In the genomic region with DNA sequence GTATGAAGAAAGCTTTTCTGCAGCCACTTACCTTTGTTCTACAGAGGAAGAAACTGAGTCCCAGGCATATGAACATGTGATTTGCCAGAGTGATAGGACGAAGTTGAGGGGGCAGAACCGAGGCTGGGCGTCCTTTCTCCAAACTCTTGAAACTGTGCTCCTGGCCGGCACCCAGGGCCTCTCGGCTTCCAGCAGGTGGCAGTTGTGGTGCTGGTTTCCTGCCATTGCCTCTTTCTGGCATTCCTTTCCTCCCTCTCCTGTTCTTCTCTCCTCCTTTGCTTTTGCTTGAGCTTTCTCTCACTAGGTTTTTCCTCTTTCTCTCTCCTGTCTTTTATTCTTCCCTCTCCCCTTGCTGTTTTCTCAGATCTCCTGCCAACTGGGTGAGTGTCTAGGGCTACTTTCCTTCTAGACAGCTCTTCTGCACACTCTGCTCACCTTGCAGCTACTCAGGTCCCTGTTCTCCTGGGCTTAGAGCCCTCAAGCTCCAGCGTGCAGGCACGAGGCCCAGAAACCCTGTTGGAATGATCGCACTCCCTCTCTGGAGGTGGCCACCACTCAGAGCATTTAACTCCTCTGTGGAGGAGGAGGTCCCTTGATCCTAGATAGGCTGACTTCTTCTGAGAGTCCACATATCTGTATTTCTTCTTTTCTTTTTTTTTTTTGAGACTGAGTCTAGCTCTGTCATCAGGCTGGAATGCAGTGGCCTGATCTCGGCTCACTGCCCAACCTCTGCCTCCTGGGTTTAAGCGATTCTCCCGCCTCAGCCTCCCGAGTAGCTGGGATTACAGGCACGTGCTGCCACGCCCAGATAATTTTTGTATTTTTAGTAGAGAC, we compare ENCODE assay signal across 9 cellular contexts. TPM values are rescaled to one million over a fixed set of nuclear protein-coding genes. Genes with fewer than 3 reads are reported as not detected.
DNase-seq lines count a peak whose midpoint lies in the region; ATAC-seq and TF ChIP-seq lines count a peak whose summit lies in the region.
"Had no signal": no experiment of that assay in that cellular context is flagged by ENCODE, and none has a peak within 500 bp of the region (broad histone marks: within the 10 kb centered on the region; RNA-seq: fewer than 3 reads in every experiment).

No MANE protein-coding gene starts in this region.

- DNase-seq in Karpas-422 (peak; percentile 53), cardiac fibroblast (ENCODE audit: low read depth in 2 of 2) (peak; percentile 55 to 81), right lobe of liver (peak in 1 of 3 donors; percentile 62), uterus (peak in 1 of 2 donors; percentile 46), activated gamma-delta T cell treated with Interleukin-2 at 50 U/mL for 16 hours (no peak), SK-N-DZ (ENCODE audit: low spot score) (no peak)

- peaks cover 88% of the 10 kb centered on the region for H3K79me2 ChIP-seq in Karpas-422 (ENCODE audit: low read length)

- 51% methylated on average over 12 of the region's 14 CpGs for WGBS in right lobe of liver (ENCODE audit: insufficient coverage, low coverage, low lambda C conversion rate, missing lambda C conversion rate)

- TF ChIP-seq POLR2A in right lobe of liver (IDR thresholded peaks at IDR 0.05) (no peak), uterus (IDR thresholded peaks at IDR 0.05) (no peak)

- peak; percentile 71 for TF ChIP-seq CTCF in cardiac fibroblast (IDR thresholded peaks at IDR 0.05; ENCODE audit: low read depth, low read length)
- peak; percentile 40 to 66 (median 51) for TF ChIP-seq CTCF in right lobe of liver (IDR thresholded peaks at IDR 0.05)
- TF ChIP-seq CTCF in uterus (IDR thresholded peaks at IDR 0.05): peak in 3 of 4 experiments; percentile 28 to 37 (median 36)

- no peak overlapping the region for H3K4me3 ChIP-seq in BLaER1
- H3K4me3 ChIP-seq in Karpas-422 (ENCODE audit: low read length): no peak overlapping the region
- H3K4me3 ChIP-seq in cardiac fibroblast (replicated peaks in 1 of 2; ENCODE audit: low read depth in 2 of 2, low read length in 2 of 2): no peak overlapping the region
- H3K4me3 ChIP-seq in right lobe of liver: no peak overlapping the region
- H3K4me3 ChIP-seq in uterus: no peak overlapping the region

- ATAC-seq in right lobe of liver (peak; percentile 56 to 72 (median 63)), HG02610 (IDR thresholded peaks at IDR 0.05; ENCODE audit: unreplicated experiment) (no peak)

- H3K27me3 ChIP-seq in BLaER1: no peaks in the 10 kb centered on the region
- no peaks in the 10 kb centered on the region for H3K27me3 ChIP-seq in Karpas-422 (ENCODE audit: low read length)
- H3K27me3 ChIP-seq in right lobe of liver: no peaks in the 10 kb centered on the region
- H3K27me3 ChIP-seq in uterus: no peaks in the 10 kb centered on the region

- no peak overlapping the region for H3K27ac ChIP-seq in BLaER1
- H3K27ac ChIP-seq in Karpas-422 (ENCODE audit: low read length): no peak overlapping the region
- H3K27ac ChIP-seq in right lobe of liver: peak overlapping the region in 1 of 3 donors; percentile 16
- H3K27ac ChIP-seq in uterus: no peak overlapping the region
- H3K27ac ChIP-seq: HL-60 had no signal

- H3K4me2 ChIP-seq in BLaER1 (peak overlapping the region; percentile 13; the same call in 1 of the 2 replicates), Karpas-422 (ENCODE audit: low read depth, low read length, poor library complexity, severe bottlenecking) (no peak overlapping the region)

- H4K20me1 ChIP-seq in BLaER1 (peaks cover 90% of the 10 kb centered on the region), Karpas-422 (ENCODE audit: insufficient read depth, low read depth, low read length) (no peaks in the 10 kb centered on the region)

- H3K9ac ChIP-seq in BLaER1 (no peak overlapping the region), Karpas-422 (ENCODE audit: low read length) (no peak overlapping the region)

- H3K9me2 ChIP-seq in Karpas-422 (replicated peaks; ENCODE audit: insufficient read depth, low read length): no peaks in the 10 kb centered on the region

- H3K4me1 ChIP-seq in BLaER1: peaks cover 28% of the 10 kb centered on the region
- peaks cover 34% of the 10 kb centered on the region for H3K4me1 ChIP-seq in Karpas-422 (ENCODE audit: low read length)
- peaks cover 0 to 20% (median 7%) of the 10 kb centered on the region in 4 donors for H3K4me1 ChIP-seq in right lobe of liver
- peaks cover 0 to 4% of the 10 kb centered on the region in 2 donors for H3K4me1 ChIP-seq in uterus

- no peak overlapping the region for H2AFZ ChIP-seq in Karpas-422 (ENCODE audit: low read length)

- peaks cover 13% of the 10 kb centered on the region for H3K36me3 ChIP-seq in BLaER1
- no peaks in the 10 kb centered on the region for H3K36me3 ChIP-seq in Karpas-422 (ENCODE audit: insufficient read depth, low read length)
- H3K36me3 ChIP-seq in right lobe of liver: no peaks in the 10 kb centered on the region
- no peaks in the 10 kb centered on the region for H3K36me3 ChIP-seq in uterus

- intact Hi-C loops in right lobe of liver (cut with DNase I): loop anchor here in 1 of 2 donors (10.0 kb wide), 1 partner anchor 77 kb away; no protein-coding TSS in a partner anchor
- intact Hi-C loops in uterus (cut with DNase I; ENCODE audit: low total_unique reads): no loop called here

- H3K9me3 ChIP-seq in BLaER1 (no peaks in the 10 kb centered on the region), Karpas-422 (ENCODE audit: low read length) (no peaks in the 10 kb centered on the region), right lobe of liver (no peaks in the 10 kb centered on the region), uterus (no peaks in the 10 kb centered on the region)

RNA-seq across cellular contexts. Expression of a gene that starts 26.2 kb away (rescaled TPM):
- total RNA-seq in Karpas-422 (2014; rRNA removed; shearing (Covaris generic); ENCODE audit: low replicate concordance): 72.8 and 115 TPM in 2 replicates
- total RNA-seq in right lobe of liver (10 to 100 TPM in 5 of 6 experiments, 1 to 10 TPM in 1; 9.5 to 16.4 (median 12.2) TPM), uterus (10 to 100 TPM; 14.3 to 37.5 (median 21.4) TPM)
- 15.4 and 17.1 TPM in 2 replicates for polyA plus RNA-seq in SK-N-DZ (2014; cell fraction: cytosol; rRNA removed)
- polyA plus RNA-seq in SK-N-DZ (2014; cell fraction: nucleus; rRNA removed): 10.3 and 19.4 TPM in 2 replicates

Comparison
In these comparisons a context has a peak if more than half of its experiments do, and no peak if none do; other contexts are left out.
1. DNase-seq: peak in Karpas-422 (single experiment) and cardiac fibroblast (2 of 2); none in activated gamma-delta T cell treated with Interleukin-2 at 50 U/mL for 16 hours (single experiment) and SK-N-DZ (single experiment).
2. Peak in every context shown above with its lines, with median percentiles within 50 percentile points of each other: CTCF ChIP-seq.